ENCODE assay signal across 9 cellular contexts in the genomic region with DNA sequence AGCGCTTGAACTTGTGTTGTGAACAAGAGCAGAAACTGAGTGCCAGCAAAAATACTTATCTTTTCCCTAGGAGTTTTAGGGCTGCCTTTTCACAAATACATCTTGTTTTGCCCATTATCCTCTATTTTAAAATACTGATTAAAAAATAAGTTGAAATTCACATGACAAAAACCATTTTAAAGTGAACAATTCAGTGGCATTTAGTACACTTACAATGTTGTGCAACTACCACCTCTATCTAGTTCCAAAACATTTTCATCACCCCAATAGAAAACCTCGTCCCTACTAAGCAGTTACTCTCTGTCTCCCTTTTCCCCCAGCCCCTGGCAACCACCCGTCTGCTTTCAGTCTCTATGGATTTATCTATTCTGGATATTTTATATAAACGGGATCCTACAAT. TPM values are rescaled to one million over a fixed set of nuclear protein-coding genes. Genes with fewer than 3 reads are reported as not detected.
DNase-seq lines count a peak whose midpoint lies in the region; ATAC-seq and TF ChIP-seq lines count a peak whose summit lies in the region.
"Had no signal": no experiment of that assay in that cellular context is flagged by ENCODE, and none has a peak within 500 bp of the region (broad histone marks: within the 10 kb centered on the region; RNA-seq: fewer than 3 reads in every experiment).

No MANE protein-coding gene starts in this region.

- CTCF ChIA-PET in A673 (lab: Charles Lee): no interaction called here

- H3K4me3 ChIP-seq in A673 (ENCODE audit: low read depth, low read length, poor library complexity, severe bottlenecking): peak overlapping the region; percentile 85

- H3K36me3 ChIP-seq in A673 (ENCODE audit: insufficient read depth, low read length, poor library complexity, severe bottlenecking): no peaks in the 10 kb centered on the region

- TF ChIP-seq CTCF in A673 (conservative IDR thresholded peaks at IDR 0.05; ENCODE audit: low read depth, low read length): no peak

- ATAC-seq in central memory CD8-positive, alpha-beta T cell (replicated peaks; ENCODE audit: extremely low read depth, poor library complexity, severe bottlenecking): no peak
- ATAC-seq in naive B cell (ENCODE audit: low read depth in 2 of 2) (no peak), GM19035 (IDR thresholded peaks at IDR 0.05; ENCODE audit: unreplicated experiment) (no peak), HG03025 (IDR thresholded peaks at IDR 0.05; ENCODE audit: low FRiP score, unreplicated experiment) (no peak)

- H3K27me3 Mint-ChIP-seq in IgD-negative memory B cell: no peaks in the 10 kb centered on the region
- H3K27me3 Mint-ChIP-seq in central memory CD8-positive, alpha-beta T cell: no peaks in the 10 kb centered on the region
- no peaks in the 10 kb centered on the region for H3K27me3 Mint-ChIP-seq in naive B cell

- no peak overlapping the region for H3K27ac Mint-ChIP-seq in IgD-negative memory B cell
- H3K27ac Mint-ChIP-seq in central memory CD8-positive, alpha-beta T cell (ENCODE audit: low read depth): peak overlapping the region; percentile 56
- peak overlapping the region in 5 of 6 donors; percentile 29 to 88 (median 61) for H3K27ac Mint-ChIP-seq in naive B cell

- H3K36me3 Mint-ChIP-seq in IgD-negative memory B cell (no peaks in the 10 kb centered on the region), naive B cell (peaks cover 0 to 8% of the 10 kb centered on the region in 2 donors)
- H3K36me3 Mint-ChIP-seq in central memory CD8-positive, alpha-beta T cell (ENCODE audit: insufficient read depth): peaks cover 13% of the 10 kb centered on the region

- H3K4me1 Mint-ChIP-seq in IgD-negative memory B cell: peaks cover 28 to 40% (median 30%) of the 10 kb centered on the region in 3 donors
- H3K4me1 Mint-ChIP-seq in central memory CD8-positive, alpha-beta T cell: peaks cover 53% of the 10 kb centered on the region
- H3K4me1 Mint-ChIP-seq in naive B cell: peaks cover 37 to 47% (median 47%) of the 10 kb centered on the region in 3 donors

- H3K27ac ChIP-seq in A673 (ENCODE audit: low read depth, low read length, poor library complexity, severe bottlenecking): peak overlapping the region; percentile 77

- DNase-seq in A673 (ENCODE audit: low spot score) (no peak), naive B cell (no peak), NAMALWA (ENCODE audit: low spot score) (no peak), NCI-H1105 (lab: John Stamatoyannopoulos, UW) (no peak)
- no peak for DNase-seq in central memory CD8-positive, alpha-beta T cell (ENCODE audit: low spot score in 2 of 2)
- DNase-seq: NCI-H2171 had no signal

- intact Hi-C loops in A673 (cut with micrococcal nuclease; ENCODE audit: unreplicated experiment): no loop called here

- H3K9me3 Mint-ChIP-seq in IgD-negative memory B cell (peaks cover 0 to 4% (median 0%) of the 10 kb centered on the region in 3 donors), naive B cell (peaks cover 0 to 5% (median 0%) of the 10 kb centered on the region in 7 donors)
- H3K9me3 Mint-ChIP-seq in central memory CD8-positive, alpha-beta T cell: peaks cover 6% of the 10 kb centered on the region

- H3K27me3 ChIP-seq in A673 (replicated peaks; ENCODE audit: insufficient read depth, low read depth, low read length, poor library complexity): no peaks in the 10 kb centered on the region

- peaks cover 6% of the 10 kb centered on the region for H3K4me1 ChIP-seq in A673 (ENCODE audit: insufficient read depth, low read length, poor library complexity, severe bottlenecking)

- POLR2A ChIA-PET in A673 (lab: Charles Lee; ENCODE audit: low non-redundant PET): no interaction called here

- BruUV-seq in A673 (replicated peaks; lab: Mats Ljungman, UMichigan): no TSS peak

- H3K4me3 Mint-ChIP-seq in IgD-negative memory B cell: peak overlapping the region; percentile 68 to 95 (median 94)
- peak overlapping the region; percentile 88 for H3K4me3 Mint-ChIP-seq in central memory CD8-positive, alpha-beta T cell
- peak overlapping the region; percentile 81 to 100 (median 96) for H3K4me3 Mint-ChIP-seq in naive B cell

- H3K9me3 ChIP-seq in A673 (ENCODE audit: low read depth, low read length, poor library complexity, severe bottlenecking): no peaks in the 10 kb centered on the region

RNA-seq across cellular contexts. Expression of gene WBP1L, which starts 1.4 kb away (rescaled TPM):
- 20.0 and 20.3 TPM in 2 replicates for total RNA-seq in A673 (2021)
- polyA plus RNA-seq in IgD-negative memory B cell (28.8 TPM), naive B cell (ENCODE audit: low read depth in 6 of 6) (10 to 100 TPM; 26.0 to 34.2 (median 29.7) TPM)

RNA-seq across cellular contexts. Expression of gene SFXN2, which starts 30.7 kb away (rescaled TPM):
- 19.5 and 24.6 TPM in 2 replicates for total RNA-seq in A673 (2021)
- 6.4 TPM for polyA plus RNA-seq in IgD-negative memory B cell
- 10 to 100 TPM in 2 of 6 donors, 1 to 10 TPM in 4; 2.6 to 14.1 (median 8.3) TPM for polyA plus RNA-seq in naive B cell (ENCODE audit: low read depth in 6 of 6)

RNA-seq across cellular contexts. Expression of gene ARL3, which starts 31.0 kb away (rescaled TPM):
- 14.9 and 17.2 TPM in 2 replicates for total RNA-seq in A673 (2021)
- 3.8 TPM for polyA plus RNA-seq in IgD-negative memory B cell
- polyA plus RNA-seq in naive B cell (ENCODE audit: low read depth in 6 of 6): 1 to 10 TPM in 5 of 6 donors, under 1 TPM in 1; 0.52 to 1.9 (median 1.6) TPM

Comparison
In these comparisons a context has a peak if more than half of its experiments do, and no peak if none do; other contexts are left out.
1. H3K27ac Mint-ChIP-seq: peak in central memory CD8-positive, alpha-beta T cell (single experiment) and naive B cell (5 of 6); none in IgD-negative memory B cell (0 of 3).
2. Peak in every context shown above with its lines, with median percentiles within 50 percentile points of each other: H3K4me3 Mint-ChIP-seq.